Comparison of ENCODE assay signal across 18 cellular contexts in the genomic region with DNA sequence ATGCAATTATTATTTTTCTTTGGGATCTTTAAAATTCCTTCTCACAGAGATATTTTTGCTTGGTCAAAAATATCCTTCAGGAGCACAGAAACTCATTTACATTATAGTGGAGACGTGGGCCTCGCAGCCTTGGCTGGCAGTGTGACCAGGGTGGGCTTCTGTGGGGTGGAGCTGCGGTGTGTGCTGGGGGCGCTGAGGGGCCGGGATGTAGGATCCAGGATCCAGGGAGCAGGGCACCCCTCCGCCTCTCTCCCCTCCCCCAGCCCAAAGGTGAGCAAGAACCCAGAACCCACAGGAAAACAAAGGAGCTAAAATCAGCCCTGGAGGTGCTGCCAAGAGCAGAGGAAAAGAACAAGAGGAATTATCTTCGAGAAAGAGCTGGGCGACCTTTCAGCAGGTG.
"Had no signal": no experiment of that assay in that cellular context is flagged by ENCODE, and none has a peak within 500 bp of the region (broad histone marks: within the 10 kb centered on the region; RNA-seq: fewer than 3 reads in every experiment).

No MANE protein-coding gene starts in this region.

- H3K9me3 ChIP-seq: SK-N-SH had no signal

- FAIRE-seq: RCC 7860 had no signal

- DNase-seq: KBM-7, MV-4-11, NCI-H1048, NCI-H1105, NCI-H1417 treated with DMSO at 0.1 percent for 48 hours, NCI-H146, NCI-H1694 treated with DMSO at 0.1 percent for 48 hours, NCI-H1930, NCI-H2081, NCI-H2107, NCI-H2227 treated with DMSO at 0.1 percent for 48 hours, NCI-H524, NCI-H526 treated with DMSO at 0.1 percent for 48 hours, NCI-H774, RPMI8226, SHP77, SK-N-SH had no signal

- H3K9ac ChIP-seq: SK-N-SH had no signal
